In the genomic region with DNA sequence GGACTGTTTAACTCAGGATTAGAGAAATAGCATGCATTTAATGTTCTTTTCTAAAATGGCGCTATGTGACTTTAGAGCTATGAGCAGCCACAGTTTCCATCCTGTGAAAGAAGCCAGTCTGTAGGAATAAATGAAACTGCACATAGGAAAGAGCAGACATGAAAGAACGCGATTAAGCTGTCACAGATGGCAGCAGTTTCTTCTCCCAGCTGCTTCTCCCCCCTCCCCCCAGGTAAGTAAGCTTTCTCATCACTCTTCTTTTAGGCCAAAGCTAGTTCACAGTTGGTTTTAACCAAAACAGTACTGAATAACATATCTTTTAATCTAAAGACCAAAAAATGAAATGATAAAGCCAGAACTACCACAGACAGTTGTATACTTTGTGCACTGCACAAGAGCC, we compare ENCODE assay signal across 7 cellular contexts.
"Had no signal": no experiment of that assay in that cellular context is flagged by ENCODE, and none has a peak within 500 bp of the region (broad histone marks: within the 10 kb centered on the region; RNA-seq: fewer than 3 reads in every experiment).

No MANE protein-coding gene starts in this region.

- H3K4me1 Mint-ChIP-seq: H9, IgD-negative memory B cell had no signal

- H3K4me3 Mint-ChIP-seq: H9, IgD-negative memory B cell had no signal

- ATAC-seq: HepG2 had no signal

- H3K27me3 Mint-ChIP-seq: IgD-negative memory B cell had no signal

- H3K9me3 Mint-ChIP-seq: H9 had no signal

- H3K27ac ChIP-seq: GM23248, HL-60 had no signal

- H3K4me3 ChIP-seq: GM23248 had no signal

- H3K36me3 Mint-ChIP-seq: IgD-negative memory B cell had no signal

- FAIRE-seq: HepG2 had no signal

- H3K27ac Mint-ChIP-seq: H9, IgD-negative memory B cell had no signal

- DNase-seq: GM23248, GOT3, H9, HCEC 1CT had no signal
